ENCODE assay signal across 8 cellular contexts in genomic region chr13:30464496-30465351, GRCh38. TPM values are rescaled to one million over a fixed set of nuclear protein-coding genes. Genes with fewer than 3 reads are reported as not detected.
A peak's percentile ranks its signal among the peaks of the same experiment; 100 is the strongest.
DNase-seq lines count a peak whose midpoint lies in the region; ATAC-seq and TF ChIP-seq lines count a peak whose summit lies in the region.

No MANE protein-coding gene starts in this region.

- peaks cover 25% of the 10 kb centered on the region for H3K4me1 Mint-ChIP-seq in endothelial cell (ENCODE audit: unreplicated experiment)

- no peak for TF ChIP-seq CTCF in endothelial cell (IDR thresholded peaks at IDR 0.05; ENCODE audit: unreplicated experiment)

- H3K36me3 Mint-ChIP-seq in endothelial cell (ENCODE audit: low read depth, unreplicated experiment), result peaks cover 8% of the 10 kb centered on the region

- peak overlapping the region; percentile 99 for H3K27ac Mint-ChIP-seq in endothelial cell (ENCODE audit: unreplicated experiment)

- H3K9me3 Mint-ChIP-seq in endothelial cell (ENCODE audit: unreplicated experiment), result no peaks in the 10 kb centered on the region

- H3K4me3 Mint-ChIP-seq in endothelial cell (ENCODE audit: unreplicated experiment), result peak overlapping the region; percentile 97

- ATAC-seq in GM18868 (IDR thresholded peaks at IDR 0.05; ENCODE audit: unreplicated experiment) (peak; percentile 31), HG03159 (IDR thresholded peaks at IDR 0.05; ENCODE audit: unreplicated experiment) (peak; percentile 33)

- DNase-seq in AG08396 (ENCODE audit: low spot score) (peak; percentile 74), NCI-H748 (lab: John Stamatoyannopoulos, UW; ENCODE audit: unreplicated experiment) (peak; percentile 98), endothelial cell (ENCODE audit: low spot score) (peak; percentile 72), midbrain (lab: John Stamatoyannopoulos, UW) (peak; percentile 82)
- peak; percentile 39 for DNase-seq in activated CD8-positive, alpha-beta memory T cell treated with anti-CD3 and anti-CD28 coated beads, Interleukin-2, amount 50 U/mL, for 24 hours (ENCODE audit: extremely low read depth)
- DNase-seq in stimulated activated CD8-positive, alpha-beta memory T cell treated with anti-CD3 and anti-CD28 coated beads, Interleukin-2, amount 100 ng/mL, for 1 hour (ENCODE audit: low read depth in 2 of 2), result peak; percentile 48 to 61

- peaks cover 17% of the 10 kb centered on the region for H3K27me3 Mint-ChIP-seq in endothelial cell (ENCODE audit: unreplicated experiment)

RNA-seq across cellular contexts. Expression of gene HMGB1, which starts 1.0 kb away (rescaled TPM):
- 230 TPM for total RNA-seq in endothelial cell (ENCODE audit: unreplicated experiment)

RNA-seq across cellular contexts. Expression of gene UBE2L5, which starts 42.4 kb away (rescaled TPM):
- total RNA-seq in endothelial cell (ENCODE audit: unreplicated experiment), result not detected

Comparison
In these comparisons a context has a peak if more than half of its experiments do, and no peak if none do; other contexts are left out.
1. Peak in every context shown above with its lines: DNase-seq and ATAC-seq.
2. DNase-seq: peak in every context shown above with its lines; median percentile 98 in NCI-H748; 82 in midbrain; 74 in AG08396; 72 in endothelial cell; 54 in stimulated activated CD8-positive, alpha-beta memory T cell treated with anti-CD3 and anti-CD28 coated beads, Interleukin-2, amount 100 ng/mL, for 1 hour; 39 in activated CD8-positive, alpha-beta memory T cell treated with anti-CD3 and anti-CD28 coated beads, Interleukin-2, amount 50 U/mL, for 24 hours.